In the genomic region with DNA sequence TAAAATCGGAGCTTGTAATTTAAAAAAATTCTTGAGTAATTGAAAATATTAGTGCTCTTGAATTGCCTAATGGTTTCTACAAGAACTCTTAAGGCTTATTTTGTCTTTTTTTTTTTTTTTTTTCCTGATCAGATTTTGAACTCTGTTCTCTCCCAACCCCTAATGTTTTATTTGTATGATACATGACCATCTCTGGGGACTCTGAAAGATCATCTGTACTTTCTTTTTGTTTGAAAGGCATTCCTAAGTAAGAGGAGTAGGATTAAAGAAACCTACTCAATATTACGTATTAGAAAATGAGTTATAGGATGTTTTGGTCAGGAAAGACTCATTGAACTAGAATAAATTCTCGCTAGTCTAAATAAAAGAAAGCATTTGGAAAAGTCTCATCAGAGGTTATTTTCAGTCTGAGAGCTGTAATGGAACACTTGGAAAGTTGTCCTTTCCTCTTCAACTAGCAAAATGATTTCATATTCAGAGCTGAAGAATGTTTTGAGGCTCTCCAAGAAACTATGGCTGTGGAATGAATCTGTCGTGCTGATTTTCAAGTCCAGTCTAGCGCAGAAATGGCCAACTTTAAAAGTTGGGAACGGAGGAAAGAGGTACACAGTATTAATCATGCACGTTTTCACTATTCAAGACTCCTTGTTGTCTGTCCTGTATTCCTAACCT, we compare ENCODE assay signal across 18 cellular contexts.
A peak's percentile ranks its signal among the peaks of the same experiment; 100 is the strongest.
DNase-seq lines count a peak whose midpoint lies in the region; ATAC-seq and TF ChIP-seq lines count a peak whose summit lies in the region.
"Had no signal": no experiment of that assay in that cellular context is flagged by ENCODE, and none has a peak within 500 bp of the region (broad histone marks: within the 10 kb centered on the region; RNA-seq: fewer than 3 reads in every experiment).

No MANE protein-coding gene starts in this region.

- no peak overlapping the region for H3K4me3 ChIP-seq in neural progenitor cell
- H3K4me3 ChIP-seq: esophagus squamous epithelium had no signal

- DNase-seq in HFFc6, result no peak
- peak; percentile 16 for DNase-seq in fibroblast of gingiva (ENCODE audit: low read depth)
- DNase-seq in neural progenitor cell (ENCODE audit: low spot score), result no peak
- no peak for DNase-seq in substantia nigra (lab: John Stamatoyannopoulos, UW)
- DNase-seq in activated CD4-positive, alpha-beta T cell treated with anti-CD3 and anti-CD28 coated beads for 4 hours, result no peak
- DNase-seq in activated T-cell treated with anti-CD3 and anti-CD28 coated beads, Interleukin-2, amount 50 U/mL, for 72 hours, result no peak
- no peak for DNase-seq in MV-4-11 (lab: John Stamatoyannopoulos, UW)
- DNase-seq in GM10266 (ENCODE audit: extremely low spot score), result no peak
- DNase-seq: activated CD4-positive, alpha-beta T cell treated with anti-CD3 and anti-CD28 coated beads for 1 hour; Caco-2; effector CD4-positive, alpha-beta T cell; esophagus squamous epithelium; NCI-H1092; NCI-H2107; NCI-H524 treated with DMSO at 0.1 percent for 48 hours had no signal

- no peak overlapping the region for H2AFZ ChIP-seq in neural progenitor cell (replicated peaks)

- TF ChIP-seq CTCF in HFFc6 (IDR thresholded peaks at IDR 0.05) (no peak), neural progenitor cell (IDR thresholded peaks at IDR 0.05) (no peak), GM10266 (IDR thresholded peaks at IDR 0.05; ENCODE audit: control insufficient read depth, insufficient read depth, low read depth, missing control alignments) (no peak)

- H3K9ac ChIP-seq in neural progenitor cell, result no peak overlapping the region

- peaks cover 1% of the 10 kb centered on the region for H3F3A ChIP-seq in neural progenitor cell (ENCODE audit: low read depth)

- H3K27me3 Mint-ChIP-seq in HFFc6 (ENCODE audit: insufficient read depth), result no peaks in the 10 kb centered on the region
- H3K27me3 Mint-ChIP-seq in neural progenitor cell (ENCODE audit: insufficient read depth, low read depth), result no peaks in the 10 kb centered on the region
- peaks cover 16% of the 10 kb centered on the region for H3K27me3 Mint-ChIP-seq in activated T-cell treated with anti-CD3 and anti-CD28 coated beads, Interleukin-2, amount 50 U/mL, for 72 hours (ENCODE audit: low read depth)
- H3K27me3 Mint-ChIP-seq: type B pancreatic cell had no signal

- H3K4me1 ChIP-seq in neural progenitor cell, result peaks cover 16% of the 10 kb centered on the region
- H3K4me1 ChIP-seq: Caco-2, esophagus squamous epithelium had no signal

- H3K4me3 Mint-ChIP-seq in HFFc6, result peak overlapping the region; percentile 15; the same call in 1 of the 2 replicates
- H3K4me3 Mint-ChIP-seq in neural progenitor cell, result no peak overlapping the region
- H3K4me3 Mint-ChIP-seq in activated T-cell treated with anti-CD3 and anti-CD28 coated beads, Interleukin-2, amount 50 U/mL, for 72 hours, result no peak overlapping the region
- H3K4me3 Mint-ChIP-seq: natural killer cell treated with Interleukin-12 subunit alpha and Interleukin-12 subunit beta and Interleukin-15 and Interleukin-18, amount 100 ng/mL, for 72 hours; type B pancreatic cell had no signal

- no peak overlapping the region for H3K27ac ChIP-seq in neural progenitor cell
- H3K27ac ChIP-seq in substantia nigra (ENCODE audit: low read depth, low read length, poor library complexity, severe bottlenecking), result peak overlapping the region; percentile 9
- H3K27ac ChIP-seq: RWPE1 had no signal

- peaks cover 26% of the 10 kb centered on the region for H4K20me1 ChIP-seq in neural progenitor cell (ENCODE audit: low read depth)

- H3K36me3 ChIP-seq in neural progenitor cell, result no peaks in the 10 kb centered on the region
- H3K36me3 ChIP-seq: esophagus squamous epithelium had no signal

- H3K27me3 ChIP-seq in neural progenitor cell, result no peaks in the 10 kb centered on the region

- no peaks in the 10 kb centered on the region for H3K9me3 ChIP-seq in neural progenitor cell (ENCODE audit: low read depth)
- H3K9me3 ChIP-seq: Caco-2, esophagus squamous epithelium had no signal

- H3K79me2 ChIP-seq in neural progenitor cell (ENCODE audit: low read depth), result peaks cover 70% of the 10 kb centered on the region

- H3K27ac Mint-ChIP-seq in HFFc6 (no peak overlapping the region; the same call in 1 of the 2 replicates), neural progenitor cell (peak overlapping the region; percentile 1)
- no peak overlapping the region for H3K27ac Mint-ChIP-seq in activated T-cell treated with anti-CD3 and anti-CD28 coated beads, Interleukin-2, amount 50 U/mL, for 72 hours
- H3K27ac Mint-ChIP-seq: natural killer cell treated with Interleukin-12 subunit alpha and Interleukin-12 subunit beta and Interleukin-15 and Interleukin-18, amount 100 ng/mL, for 72 hours had no signal

- no peak for ATAC-seq in activated T-cell treated with anti-CD3 and anti-CD28 coated beads, Interleukin-2, amount 50 U/mL, for 72 hours (replicated peaks in 1 of 2)
- ATAC-seq: natural killer cell treated with Interleukin-12 subunit alpha and Interleukin-12 subunit beta and Interleukin-15 and Interleukin-18, amount 100 ng/mL, for 72 hours had no signal

- H3K9me3 Mint-ChIP-seq in HFFc6 (no peaks in the 10 kb centered on the region), neural progenitor cell (no peaks in the 10 kb centered on the region)
- H3K9me3 Mint-ChIP-seq in activated T-cell treated with anti-CD3 and anti-CD28 coated beads, Interleukin-2, amount 50 U/mL, for 72 hours, result no peaks in the 10 kb centered on the region
- H3K9me3 Mint-ChIP-seq: natural killer cell treated with Interleukin-12 subunit alpha and Interleukin-12 subunit beta and Interleukin-15 and Interleukin-18, amount 100 ng/mL, for 72 hours had no signal

- H3K4me1 Mint-ChIP-seq in HFFc6 (ENCODE audit: low read depth) (peaks cover 35% of the 10 kb centered on the region), neural progenitor cell (peaks cover 26% of the 10 kb centered on the region)
- no peaks in the 10 kb centered on the region for H3K4me1 Mint-ChIP-seq in activated T-cell treated with anti-CD3 and anti-CD28 coated beads, Interleukin-2, amount 50 U/mL, for 72 hours (ENCODE audit: low read depth)

- peaks cover 4% of the 10 kb centered on the region; the same call in 1 of the 2 replicates for H3K36me3 Mint-ChIP-seq in HFFc6 (ENCODE audit: low read depth)
- peaks cover 3% of the 10 kb centered on the region for H3K36me3 Mint-ChIP-seq in neural progenitor cell
- H3K36me3 Mint-ChIP-seq in activated T-cell treated with anti-CD3 and anti-CD28 coated beads, Interleukin-2, amount 50 U/mL, for 72 hours (ENCODE audit: insufficient read depth in 2 of 2), result peaks cover 0 to 2% of the 10 kb centered on the region in 2 donors

- no peak overlapping the region for H3K4me2 ChIP-seq in neural progenitor cell
